In the genomic region with DNA sequence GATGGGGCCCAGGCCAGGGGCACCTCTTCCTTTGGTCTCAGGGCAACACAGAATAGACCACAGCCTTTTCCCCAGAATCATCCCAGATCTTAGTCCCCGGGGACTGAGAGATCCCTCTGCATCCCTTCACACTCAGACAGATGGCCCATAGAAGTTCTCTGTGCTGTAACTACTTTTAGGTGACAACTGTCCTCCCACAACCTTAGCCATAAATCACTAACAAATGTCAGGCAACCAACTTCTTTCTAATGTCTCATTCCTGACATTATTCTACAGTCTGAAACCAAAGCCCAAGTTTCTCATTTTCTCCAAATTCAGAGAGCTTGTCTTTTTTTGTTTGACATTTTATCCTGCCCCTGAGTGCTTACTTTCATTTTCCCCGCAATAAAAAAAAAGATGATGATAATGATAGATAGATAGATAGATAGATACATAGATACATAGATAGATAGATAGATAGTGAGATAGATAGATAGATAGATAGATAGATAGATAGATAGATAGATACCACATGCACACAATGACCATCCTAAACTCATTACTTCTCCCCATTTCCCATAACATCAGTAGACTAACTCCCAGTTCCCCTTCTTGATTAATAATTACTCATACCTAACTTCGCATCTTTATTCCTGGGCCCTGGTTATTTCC, we compare ENCODE assay signal across 23 cellular contexts.
"Had no signal": no experiment of that assay in that cellular context is flagged by ENCODE, and none has a peak within 500 bp of the region (broad histone marks: within the 10 kb centered on the region; RNA-seq: fewer than 3 reads in every experiment).

No MANE protein-coding gene starts in this region.

- H3K4me3 ChIP-seq: ascending aorta, coronary artery, gastrocnemius medialis, left ventricle myocardium inferior, neural progenitor cell, right atrium auricular region, thoracic aorta, upper lobe of left lung had no signal

- H3K27me3 Mint-ChIP-seq: activated CD4-positive, alpha-beta memory T cell treated with anti-CD3 and anti-CD28 coated beads, Interleukin-2, amount 10 ng/mL, durations not matched to agents 7 days and 5 days; activated CD4-positive, alpha-beta T cell treated with anti-CD3 and anti-CD28 coated beads, Interleukin-2, amount 10 ng/mL, durations not matched to agents 7 days and 5 days; activated naive CD8-positive, alpha-beta T cell had no signal

- H3K4me1 ChIP-seq: ascending aorta had no signal

- H3K36me3 ChIP-seq: ascending aorta, gastrocnemius medialis, left ventricle myocardium inferior, neural progenitor cell, right atrium auricular region, thoracic aorta, upper lobe of left lung had no signal

- H3K9me3 Mint-ChIP-seq: activated CD4-positive, alpha-beta memory T cell treated with anti-CD3 and anti-CD28 coated beads, Interleukin-2, amount 10 ng/mL, durations not matched to agents 7 days and 5 days; activated T-cell treated with anti-CD3 and anti-CD28 coated beads, Interleukin-2, amount 50 U/mL, for 4 hours; activated T-helper 2 cell treated with anti-CD3 and anti-CD28 coated beads, Interferon-gamma antibody, Interleukin-2, Interleukin-4, amounts not matched to agents 10 μg/mL and 5 μg/mL and 100 μg/mL, durations not matched to agents 14 hours and 24 hours and 36 hours; effector memory CD8-positive, alpha-beta T cell; mesothelial cell of epicardium; naive thymus-derived CD4-positive, alpha-beta T cell; neural progenitor cell had no signal

- H3K36me3 Mint-ChIP-seq: activated naive CD8-positive, alpha-beta T cell; brain; mesothelial cell of epicardium; neural progenitor cell had no signal

- H3K27me3 ChIP-seq: ascending aorta, gastrocnemius medialis, neural progenitor cell, right atrium auricular region, upper lobe of left lung had no signal

- DNase-seq: activated CD4-positive, alpha-beta memory T cell treated with anti-CD3 and anti-CD28 coated beads, Interleukin-2, amount 10 ng/mL, durations not matched to agents 7 days and 5 days; activated CD4-positive, alpha-beta T cell treated with anti-CD3 and anti-CD28 coated beads, Interleukin-2, amount 10 ng/mL, durations not matched to agents 7 days and 5 days; activated T-cell treated with anti-CD3 and anti-CD28 coated beads, Interleukin-2, amount 50 U/mL, for 4 hours; effector memory CD8-positive, alpha-beta T cell; erythroblast; gastrocnemius medialis; glutamatergic neuron; left ventricle myocardium inferior; naive thymus-derived CD4-positive, alpha-beta T cell; occipital lobe; stimulated activated CD4-positive, alpha-beta T cell treated with anti-CD3 and anti-CD28 coated beads, Interleukin-15, amount 100 ng/mL, for 24 hours; stimulated activated naive CD4-positive, alpha-beta T cell treated with Interleukin-2 at 50 U/mL for 16 hours; upper lobe of left lung had no signal

- H3K27ac Mint-ChIP-seq: activated CD4-positive, alpha-beta memory T cell treated with anti-CD3 and anti-CD28 coated beads, Interleukin-2, amount 10 ng/mL, durations not matched to agents 7 days and 5 days; activated CD4-positive, alpha-beta T cell treated with anti-CD3 and anti-CD28 coated beads, Interleukin-2, amount 10 ng/mL, durations not matched to agents 7 days and 5 days; activated naive CD8-positive, alpha-beta T cell; activated T-helper 2 cell treated with anti-CD3 and anti-CD28 coated beads, Interferon-gamma antibody, Interleukin-2, Interleukin-4, amounts not matched to agents 10 μg/mL and 5 μg/mL and 100 μg/mL, durations not matched to agents 14 hours and 24 hours and 36 hours; effector memory CD8-positive, alpha-beta T cell; mesothelial cell of epicardium; neural progenitor cell had no signal

- H3K27ac ChIP-seq: ascending aorta, coronary artery, gastrocnemius medialis, left ventricle myocardium inferior, neural progenitor cell, right atrium auricular region, thoracic aorta, upper lobe of left lung, VCaP had no signal

- H3K4me3 Mint-ChIP-seq: activated CD4-positive, alpha-beta memory T cell treated with anti-CD3 and anti-CD28 coated beads, Interleukin-2, amount 10 ng/mL, durations not matched to agents 7 days and 5 days; activated CD4-positive, alpha-beta T cell treated with anti-CD3 and anti-CD28 coated beads, Interleukin-2, amount 10 ng/mL, durations not matched to agents 7 days and 5 days; activated naive CD8-positive, alpha-beta T cell; activated T-cell treated with anti-CD3 and anti-CD28 coated beads, Interleukin-2, amount 50 U/mL, for 4 hours; brain; effector memory CD8-positive, alpha-beta T cell; mesothelial cell of epicardium; naive thymus-derived CD4-positive, alpha-beta T cell; neural progenitor cell had no signal

- H3K9me3 ChIP-seq: ascending aorta, gastrocnemius medialis, left ventricle myocardium inferior, right atrium auricular region, thoracic aorta, upper lobe of left lung had no signal

- ATAC-seq: activated T-cell treated with anti-CD3 and anti-CD28 coated beads, Interleukin-2, amount 50 U/mL, for 4 hours; effector memory CD8-positive, alpha-beta T cell; gastrocnemius medialis; naive thymus-derived CD4-positive, alpha-beta T cell had no signal
